In the genomic region with DNA sequence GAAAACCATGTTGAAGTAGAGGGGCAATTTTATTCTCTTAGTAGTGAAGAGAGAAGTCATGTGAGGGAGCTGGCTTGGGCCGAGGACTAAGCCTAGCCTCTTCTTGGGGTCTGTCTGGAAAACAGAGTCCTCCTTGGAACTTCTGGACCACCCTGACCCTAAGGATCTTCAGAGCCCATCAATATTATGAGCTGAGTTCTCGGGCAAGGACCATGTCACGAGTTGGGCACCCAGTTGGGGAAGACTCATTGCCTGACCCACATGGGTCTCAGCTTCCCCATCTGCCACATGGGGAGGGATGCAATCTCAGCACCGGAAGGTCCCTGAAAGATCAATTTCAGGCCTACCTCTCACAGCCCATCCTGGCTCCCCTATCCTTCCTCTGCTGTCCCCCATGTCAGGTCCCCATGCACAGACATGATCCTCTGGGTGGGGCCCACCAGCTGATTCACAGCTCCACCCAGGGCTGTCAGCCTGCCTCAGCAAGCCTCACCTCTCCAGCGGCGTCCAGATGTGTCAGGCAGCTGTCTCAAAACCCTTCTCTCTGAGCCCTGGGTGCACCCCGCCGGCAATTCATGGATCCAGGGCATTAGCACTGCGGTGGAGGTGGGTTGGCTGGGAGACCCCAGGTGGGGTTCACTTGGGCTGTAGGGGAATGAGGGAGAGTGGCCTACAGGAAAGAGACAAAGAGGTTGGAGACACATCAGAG, we compare ENCODE assay signal across 14 cellular contexts. TPM values are rescaled to one million over a fixed set of nuclear protein-coding genes. Genes with fewer than 3 reads are reported as not detected.
A peak's percentile ranks its signal among the peaks of the same experiment; 100 is the strongest.
DNase-seq lines count a peak whose midpoint lies in the region; ATAC-seq, FAIRE-seq and TF ChIP-seq lines count a peak whose summit lies in the region.
"Had no signal": no experiment of that assay in that cellular context is flagged by ENCODE, and none has a peak within 500 bp of the region (broad histone marks: within the 10 kb centered on the region; RNA-seq: fewer than 3 reads in every experiment).

No MANE protein-coding gene starts in this region.

- TF ChIP-seq RAD21 in IMR-90 (IDR thresholded peaks at IDR 0.05; ENCODE audit: low read length) = no peak

- no peak for TF ChIP-seq CTCF in CD14-positive monocyte (IDR thresholded peaks at IDR 0.05)
- no peak for TF ChIP-seq CTCF in IMR-90 (conservative IDR thresholded peaks at IDR 0.05; ENCODE audit: low read depth, low read length)

- H3K4me3 ChIP-seq in IMR-90 (ENCODE audit: insufficient read depth, low read depth, low read length) = no peak overlapping the region
- H3K4me3 ChIP-seq: body of pancreas had no signal

- H2BK5ac ChIP-seq in IMR-90 (ENCODE audit: low read depth, low read length, poor library complexity, severe bottlenecking) = no peak overlapping the region

- no peak overlapping the region for H3K27ac ChIP-seq in IMR-90 (ENCODE audit: insufficient read depth, low read length)
- H3K27ac ChIP-seq: body of pancreas had no signal

- H2BK15ac ChIP-seq in IMR-90 (ENCODE audit: low read depth, low read length) = no peak overlapping the region

- no peak overlapping the region; the same call in 1 of the 2 replicates for H3K4ac ChIP-seq in IMR-90 (ENCODE audit: low read depth, low read length)

- no peak overlapping the region for H4K91ac ChIP-seq in IMR-90 (ENCODE audit: insufficient read depth, low read depth, low read length)

- H4K8ac ChIP-seq in IMR-90 (ENCODE audit: low read depth in 2 of 2, low read length in 2 of 2) = no peak overlapping the region

- BruUV-seq in IMR-90 (replicated peaks; lab: Mats Ljungman, UMichigan) = no TSS peak

- DNase-seq in CD14-positive monocyte (ENCODE audit: low spot score) (no peak), IMR-90 (no peak), 8988T (no peak), GM12891 (ENCODE audit: insufficient read length, low spot score) (no peak), activated gamma-delta T cell treated with Interleukin-2 at 50 U/mL for 16 hours (no peak)
- peak in 1 of 2 donors; percentile 14 for DNase-seq in central memory CD8-positive, alpha-beta T cell (ENCODE audit: low spot score in 2 of 2)
- peak in 1 of 10 donors; percentile 13 for DNase-seq in naive thymus-derived CD8-positive, alpha-beta T cell
- DNase-seq: body of pancreas, Calu3, hippocampal formation, NCI-H1048 had no signal

- H3K27me3 Mint-ChIP-seq in CD14-positive monocyte (ENCODE audit: low read depth in 3 of 3) = peaks cover 0 to 2% (median 2%) of the 10 kb centered on the region in 3 donors
- H3K27me3 Mint-ChIP-seq in central memory CD8-positive, alpha-beta T cell = no peaks in the 10 kb centered on the region
- H3K27me3 Mint-ChIP-seq in naive thymus-derived CD8-positive, alpha-beta T cell = no peaks in the 10 kb centered on the region

- TF ChIP-seq POLR2A in IMR-90 (IDR thresholded peaks at IDR 0.05; ENCODE audit: low read depth, low read length) (no peak), GM12891 (IDR thresholded peaks at IDR 0.05; ENCODE audit: low read depth, low read length) (no peak)

- peaks cover 20% of the 10 kb centered on the region for H3K4me1 ChIP-seq in IMR-90 (ENCODE audit: control insufficient read depth, insufficient read depth, low read length)
- H3K4me1 ChIP-seq: body of pancreas had no signal

- no peak overlapping the region for H3K56ac ChIP-seq in IMR-90 (ENCODE audit: extremely low read depth, insufficient read depth, low read length)

- peaks cover 9% of the 10 kb centered on the region for H3K36me3 ChIP-seq in IMR-90 (ENCODE audit: control insufficient read depth, insufficient read depth, low read length)

- CTCF ChIA-PET in IMR-90 (lab: Yijun Ruan, JAX) = no interaction called here

- no peak overlapping the region for H3K14ac ChIP-seq in IMR-90 (replicated peaks; ENCODE audit: low read depth, low read length)

- peaks cover 41 to 47% of the 10 kb centered on the region in 2 donors for H3K36me3 Mint-ChIP-seq in CD14-positive monocyte
- peaks cover 51% of the 10 kb centered on the region for H3K36me3 Mint-ChIP-seq in central memory CD8-positive, alpha-beta T cell (ENCODE audit: insufficient read depth)
- H3K36me3 Mint-ChIP-seq in naive thymus-derived CD8-positive, alpha-beta T cell = peaks cover 11 to 54% (median 43%) of the 10 kb centered on the region in 3 donors
- H3K36me3 Mint-ChIP-seq: mesothelial cell of epicardium had no signal

- no peaks in the 10 kb centered on the region for H4K20me1 ChIP-seq in IMR-90 (ENCODE audit: insufficient read depth, low read length)

- intact Hi-C loops in CD14-positive monocyte (cut with micrococcal nuclease) = loop anchor here in 1 of 2 donors (5.0 kb wide), 1 partner anchor 860 kb away; a partner anchor contains a TSS
- intact Hi-C loops in IMR-90 (cut with micrococcal nuclease) = loop anchor here (10.0 kb wide), 2 partner anchors 1072 to 1262 kb away; a partner anchor contains a TSS

- peaks cover 25% of the 10 kb centered on the region in 2 experiments for H3K79me1 ChIP-seq in IMR-90 (ENCODE audit: low read depth in 1 of 2, low read length in 2 of 2)

- H3K4me3 Mint-ChIP-seq in CD14-positive monocyte = peak overlapping the region; percentile 96
- peak overlapping the region; percentile 96 for H3K4me3 Mint-ChIP-seq in central memory CD8-positive, alpha-beta T cell
- H3K4me3 Mint-ChIP-seq in naive thymus-derived CD8-positive, alpha-beta T cell = peak overlapping the region; percentile 84 to 99 (median 97)
- H3K4me3 Mint-ChIP-seq: mesothelial cell of epicardium had no signal

- H3K9me1 ChIP-seq in IMR-90 (ENCODE audit: insufficient read depth, low read length) = peaks cover 16% of the 10 kb centered on the region

- no peak overlapping the region for H4K5ac ChIP-seq in IMR-90 (ENCODE audit: low read depth, low read length)

- no peak overlapping the region for H3K4me2 ChIP-seq in IMR-90 (ENCODE audit: low read depth, low read length)

- peak overlapping the region; percentile 82 to 99 (median 88) for H3K27ac Mint-ChIP-seq in CD14-positive monocyte
- peak overlapping the region; percentile 99 for H3K27ac Mint-ChIP-seq in central memory CD8-positive, alpha-beta T cell (ENCODE audit: low read depth)
- H3K27ac Mint-ChIP-seq in naive thymus-derived CD8-positive, alpha-beta T cell = peak overlapping the region; percentile 94 to 100 (median 99)
- H3K27ac Mint-ChIP-seq: mesothelial cell of epicardium had no signal

- no peak overlapping the region for H3K18ac ChIP-seq in IMR-90 (ENCODE audit: low read depth, low read length)

- 0 out of 2 replicates have a peak overlapping the region, but pooled peaks have one; percentile 3 for H2AK5ac ChIP-seq in IMR-90 (ENCODE audit: low read depth, low read length)

- peaks cover 83% of the 10 kb centered on the region for H3K4me1 Mint-ChIP-seq in CD14-positive monocyte
- H3K4me1 Mint-ChIP-seq in central memory CD8-positive, alpha-beta T cell = peaks cover 70% of the 10 kb centered on the region
- H3K4me1 Mint-ChIP-seq in naive thymus-derived CD8-positive, alpha-beta T cell = peaks cover 29 to 90% (median 82%) of the 10 kb centered on the region in 4 donors
- H3K4me1 Mint-ChIP-seq: mesothelial cell of epicardium had no signal

- ATAC-seq in IMR-90 (ENCODE audit: low read depth) = no peak
- ATAC-seq in central memory CD8-positive, alpha-beta T cell (replicated peaks; ENCODE audit: extremely low read depth, poor library complexity, severe bottlenecking) = no peak
- no peak for ATAC-seq in naive thymus-derived CD8-positive, alpha-beta T cell
- no peak for ATAC-seq in GM21423 (IDR thresholded peaks at IDR 0.05; ENCODE audit: unreplicated experiment)
- ATAC-seq: body of pancreas had no signal

- POLR2A ChIA-PET in IMR-90 (lab: Charles Lee; ENCODE audit: unreplicated experiment) = no interaction called here
- POLR2A ChIA-PET in naive thymus-derived CD8-positive, alpha-beta T cell (lab: Charles Lee) = interaction anchor here (1.3 to 1.7 kb wide), 2 partner anchors 8 to 14 kb away, joined by 3 read pairs; no protein-coding TSS in a partner anchor

- H3K23ac ChIP-seq in IMR-90 (ENCODE audit: low read depth, low read length) = no peak overlapping the region

- 100% methylated on average over 2 of the region's 9 CpGs; no CpG with 5 or more reads in 1 of the 2 experiments for WGBS in IMR-90 (ENCODE audit: extremely low coverage in 2 of 2, insufficient read length in 1 of 2), 2 experiments

- H3K9ac ChIP-seq in IMR-90 (ENCODE audit: low read depth, low read length) = no peak overlapping the region

- peak overlapping the region; percentile 83 for H2AK9ac ChIP-seq in IMR-90 (replicated peaks; ENCODE audit: low read depth, low read length, poor library complexity)

- H3K9me3 Mint-ChIP-seq in CD14-positive monocyte = peaks cover 0 to 4% (median 2%) of the 10 kb centered on the region in 7 donors
- no peaks in the 10 kb centered on the region for H3K9me3 Mint-ChIP-seq in central memory CD8-positive, alpha-beta T cell
- H3K9me3 Mint-ChIP-seq in naive thymus-derived CD8-positive, alpha-beta T cell = peaks cover 0 to 4% (median 0%) of the 10 kb centered on the region in 9 donors

- dilution Hi-C loops in IMR-90 (cut with HindIII; ENCODE audit: low sequenced_read_pairs, unreplicated experiment) = no loop called here

- H3K27me3 ChIP-seq in IMR-90 (ENCODE audit: control insufficient read depth, insufficient read depth, low read length) = no peaks in the 10 kb centered on the region
- H3K27me3 ChIP-seq: body of pancreas had no signal

- no peaks in the 10 kb centered on the region for H3K9me3 ChIP-seq in IMR-90 (ENCODE audit: control insufficient read depth, insufficient read depth, low read length)
- H3K9me3 ChIP-seq: body of pancreas, thoracic aorta had no signal

- in situ Hi-C loops in IMR-90 (cut with MboI; ENCODE audit: low sequenced_read_pairs) = no loop called here

- no peak overlapping the region for H2BK120ac ChIP-seq in IMR-90 (ENCODE audit: low read depth, low read length)

- FAIRE-seq in GM12891 (lab: Jason Lieb, UNC) = no peak

- H2BK20ac ChIP-seq in IMR-90 (ENCODE audit: low read depth, low read length) = no peak overlapping the region

- no peak overlapping the region for H2AFZ ChIP-seq in IMR-90 (replicated peaks; ENCODE audit: low read length, poor library complexity)

TF ChIP-seq in IMR-90, 13 proteins besides CTCF, POLR2A, EP300 and RAD21:
- no peak for TF ChIP-seq CEBPB (IDR thresholded peaks at IDR 0.05; ENCODE audit: low read depth, low read length)
- no peak for TF ChIP-seq FOS (IDR thresholded peaks at IDR 0.05; ENCODE audit: low read depth, low read length)
- no peak for TF ChIP-seq RFX5 (IDR thresholded peaks at IDR 0.05; ENCODE audit: low read depth, low read length)

TF ChIP-seq in GM12891, 5 proteins besides CTCF, POLR2A, EP300 and RAD21 (continues in another document):
- no peak for TF ChIP-seq POU2F2 (IDR thresholded peaks at IDR 0.05; ENCODE audit: low read depth, low read length)
- TF ChIP-seq TAF1 (IDR thresholded peaks at IDR 0.05; ENCODE audit: low read depth, low read length) = no peak
- no peak for TF ChIP-seq POLR2AphosphoS5 (IDR thresholded peaks at IDR 0.05; ENCODE audit: low read depth, low read length)

RNA-seq across cellular contexts. Expression of a gene that starts 2.0 kb away (rescaled TPM):
- polyA plus RNA-seq in CD14-positive monocyte = 10 to 100 TPM; 13.2 to 17.3 TPM
- total RNA-seq in IMR-90 (2012; rRNA removed) = 134 and 172 TPM in 2 replicates
- polyA plus RNA-seq in IMR-90 (2012; rRNA removed) = 340 and 376 TPM in 2 replicates
- polyA plus RNA-seq in IMR-90 (2012; cell fraction: cytosol; rRNA removed) = 386 and 499 TPM in 2 replicates
- 355 and 449 TPM in 2 replicates for polyA plus RNA-seq in IMR-90 (2012; cell fraction: nucleus; rRNA removed; ENCODE audit: low replicate concordance)
- total RNA-seq in naive thymus-derived CD8-positive, alpha-beta T cell = 100 to 1,000 TPM; 354 to 370 TPM
- 10 to 100 TPM; 18.4 to 47.9 (median 33.2) TPM for polyA plus RNA-seq in naive thymus-derived CD8-positive, alpha-beta T cell
- polyA plus RNA-seq in GM12891 (2012; ENCODE audit: low read depth, missing spikeins) = 12.9 TPM
